ENCODE assay signal across 21 cellular contexts in the genomic region with DNA sequence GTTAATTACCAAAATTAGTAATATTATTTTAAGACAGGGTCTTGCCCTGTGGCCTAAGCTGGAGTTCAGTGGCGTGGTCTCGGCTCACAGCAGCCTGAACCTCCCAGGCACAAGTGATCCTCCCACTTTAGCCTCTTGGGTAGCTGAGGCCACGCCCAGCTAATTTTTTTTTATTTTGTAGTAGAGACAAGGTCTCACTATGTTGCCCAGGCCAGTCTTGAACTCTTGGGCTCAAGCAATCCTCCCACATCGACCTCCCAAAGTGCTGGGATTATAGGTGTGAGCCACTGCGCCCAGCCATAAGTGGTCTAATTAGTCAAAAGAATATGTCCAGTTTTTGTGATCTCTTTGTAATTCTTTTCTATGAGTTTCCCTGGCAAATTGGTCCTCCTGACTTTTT. TPM values are rescaled to one million over a fixed set of nuclear protein-coding genes. Genes with fewer than 3 reads are reported as not detected.
"Had no signal": no experiment of that assay in that cellular context is flagged by ENCODE, and none has a peak within 500 bp of the region (broad histone marks: within the 10 kb centered on the region; RNA-seq: fewer than 3 reads in every experiment).

No MANE protein-coding gene starts in this region.

- H3K4me1 Mint-ChIP-seq: nephron progenitor cell; stimulated activated effector memory CD8-positive, alpha-beta T cell treated with anti-CD3 and anti-CD28 coated beads, Interleukin-12 subunit alpha, Interleukin-12 subunit beta, amount 100 ng/mL, for 72 hours had no signal

- H3K27me3 Mint-ChIP-seq: dendritic cell treated with granulocyte-macrophage colony-stimulating factor and Interleukin-4, amounts not matched to agents 40 ng/mL and 50 ng/mL, for 4 days; naive thymus-derived CD4-positive, alpha-beta T cell had no signal

- H3K4me3 ChIP-seq: hepatocyte, lung, prostate gland, right lobe of liver, suprapubic skin, thyroid gland had no signal

- DNase-seq: foreskin melanocyte; head of caudate nucleus; kidney; left cardiac atrium; left ventricle myocardium superior; mesenchymal stem cell; naive thymus-derived CD4-positive, alpha-beta T cell; nephron progenitor cell; right lobe of liver; stimulated activated CD4-positive, alpha-beta T cell treated with anti-CD3 and anti-CD28 coated beads, Interleukin-4, amount 100 ng/mL, for 1 hour; stimulated activated CD8-positive, alpha-beta memory T cell treated with anti-CD3 and anti-CD28 coated beads, Interleukin-4, amount 100 ng/mL, for 48 hours; stimulated activated naive CD8-positive, alpha-beta T cell treated with anti-CD3 and anti-CD28 coated beads, Interleukin-15, Interleukin-2, amounts not matched to agents 100 U/mL and 50 U/mL, for 24 hours; thyroid gland had no signal

- H3K27ac Mint-ChIP-seq: dendritic cell treated with granulocyte-macrophage colony-stimulating factor and Interleukin-4, amounts not matched to agents 40 ng/mL and 50 ng/mL, for 4 days; naive thymus-derived CD4-positive, alpha-beta T cell; nephron progenitor cell; stimulated activated effector memory CD8-positive, alpha-beta T cell treated with anti-CD3 and anti-CD28 coated beads, Interleukin-12 subunit alpha, Interleukin-12 subunit beta, amount 100 ng/mL, for 72 hours had no signal

- H3K4me3 Mint-ChIP-seq: dendritic cell treated with granulocyte-macrophage colony-stimulating factor and Interleukin-4, amounts not matched to agents 40 ng/mL and 50 ng/mL, for 4 days; naive thymus-derived CD4-positive, alpha-beta T cell; nephron progenitor cell; stimulated activated effector memory CD8-positive, alpha-beta T cell treated with anti-CD3 and anti-CD28 coated beads, Interleukin-12 subunit alpha, Interleukin-12 subunit beta, amount 100 ng/mL, for 72 hours had no signal

- H3K27ac ChIP-seq: hepatocyte, parathyroid adenoma, prostate gland, right lobe of liver, suprapubic skin, thyroid gland had no signal

- ATAC-seq: left cardiac atrium; naive thymus-derived CD4-positive, alpha-beta T cell; right lobe of liver; stimulated activated effector memory CD8-positive, alpha-beta T cell treated with anti-CD3 and anti-CD28 coated beads, Interleukin-12 subunit alpha, Interleukin-12 subunit beta, amount 100 ng/mL, for 72 hours; stimulated activated naive CD8-positive, alpha-beta T cell treated with anti-CD3 and anti-CD28 coated beads, Interleukin-15, Interleukin-2, amounts not matched to agents 100 U/mL and 50 U/mL, for 24 hours had no signal

- H3K36me3 ChIP-seq: prostate gland, right lobe of liver, thyroid gland had no signal

- H3K9me3 Mint-ChIP-seq: dendritic cell treated with granulocyte-macrophage colony-stimulating factor and Interleukin-4, amounts not matched to agents 40 ng/mL and 50 ng/mL, for 4 days; naive thymus-derived CD4-positive, alpha-beta T cell; stimulated activated effector memory CD8-positive, alpha-beta T cell treated with anti-CD3 and anti-CD28 coated beads, Interleukin-12 subunit alpha, Interleukin-12 subunit beta, amount 100 ng/mL, for 72 hours had no signal

- H3K4me1 ChIP-seq: parathyroid adenoma, prostate gland, suprapubic skin, thyroid gland had no signal

- H3K9me3 ChIP-seq: prostate gland, right lobe of liver, suprapubic skin, thyroid gland had no signal

- H3K27me3 ChIP-seq: hepatocyte, right lobe of liver, suprapubic skin, thyroid gland had no signal

RNA-seq across cellular contexts. Expression of a gene that starts 49.9 kb away (rescaled TPM):
- total RNA-seq: mononuclear cell had no signal
